15 cellular contexts compared by ENCODE assay signal in the genomic region with DNA sequence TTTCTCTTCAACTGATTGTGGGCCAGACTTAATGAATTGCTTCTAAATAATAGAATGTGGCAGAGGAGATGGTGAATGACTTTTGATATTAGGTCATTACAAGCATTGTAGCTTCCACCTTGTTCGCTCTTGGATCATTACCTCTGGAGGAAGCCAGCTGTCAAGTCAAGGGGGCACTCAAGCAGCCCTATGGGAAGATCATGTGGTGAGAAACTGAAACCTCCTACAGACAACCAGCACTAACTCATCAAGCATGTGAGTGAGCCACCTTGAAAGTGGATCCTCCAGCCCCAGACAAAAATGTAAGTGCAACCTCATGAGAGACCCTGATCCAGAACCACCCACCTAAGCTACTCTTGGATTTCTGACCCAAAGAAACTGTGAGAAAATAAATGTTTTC.
DNase-seq lines count a peak whose midpoint lies in the region; ATAC-seq and TF ChIP-seq lines count a peak whose summit lies in the region.
"Had no signal": no experiment of that assay in that cellular context is flagged by ENCODE, and none has a peak within 500 bp of the region (broad histone marks: within the 10 kb centered on the region; RNA-seq: fewer than 3 reads in every experiment).

No MANE protein-coding gene starts in this region.

- no peaks in the 10 kb centered on the region for H3K9me3 ChIP-seq in right lobe of liver

- intact Hi-C loops in right lobe of liver (cut with DNase I) = no loop called here

- H3K36me3 Mint-ChIP-seq in chondrocyte (ENCODE audit: low read depth) = peaks cover 20% of the 10 kb centered on the region

- H3K4me3 Mint-ChIP-seq in chondrocyte (ENCODE audit: unreplicated experiment) = no peak overlapping the region
- H3K4me3 Mint-ChIP-seq: activated T-cell treated with anti-CD3 and anti-CD28 coated beads, Interleukin-2, amount 50 U/mL, for 4 hours; endodermal cell had no signal

- no peak overlapping the region for H3K27ac Mint-ChIP-seq in chondrocyte (ENCODE audit: unreplicated experiment)
- H3K27ac Mint-ChIP-seq: endodermal cell had no signal

- H3K36me3 ChIP-seq in right lobe of liver = no peaks in the 10 kb centered on the region

- H3K4me3 ChIP-seq in right lobe of liver = no peak overlapping the region

- no peak overlapping the region for H3K27ac ChIP-seq in right lobe of liver
- H3K27ac ChIP-seq: VCaP had no signal

- WGBS in right lobe of liver (ENCODE audit: insufficient coverage, low coverage, low lambda C conversion rate, missing lambda C conversion rate) = 80% methylated on average over 1 of the region's 1 CpG

- no peak for TF ChIP-seq POLR2A in right lobe of liver (IDR thresholded peaks at IDR 0.05)

- peaks cover 4% of the 10 kb centered on the region for H3K4me1 Mint-ChIP-seq in chondrocyte (ENCODE audit: low read depth)

- DNase-seq in kidney tubule cell (ENCODE audit: low spot score) = peak; percentile 7
- no peak for DNase-seq in SIG-M5 (lab: John Stamatoyannopoulos, UW)
- DNase-seq in chondrocyte (ENCODE audit: low spot score) = no peak
- DNase-seq in right lobe of liver = no peak
- no peak for DNase-seq in globus pallidus (ENCODE audit: low spot score)
- DNase-seq: activated T-cell treated with anti-CD3 and anti-CD28 coated beads, Interleukin-2, amount 50 U/mL, for 4 hours; endodermal cell; NCI-H1048; NCI-H748 treated with DMSO at 0.1 percent for 48 hours; retina; SHP77 treated with DMSO at 0.1 percent for 48 hours had no signal

- peaks cover 39% of the 10 kb centered on the region for H3K9me3 Mint-ChIP-seq in chondrocyte (ENCODE audit: low read depth)

- H3K27me3 Mint-ChIP-seq in chondrocyte (ENCODE audit: low read depth) = no peaks in the 10 kb centered on the region

- H3K27me3 ChIP-seq in right lobe of liver = no peaks in the 10 kb centered on the region

- no peaks in the 10 kb centered on the region for H3K4me1 ChIP-seq in right lobe of liver

- ATAC-seq in GM19025 (IDR thresholded peaks at IDR 0.05; ENCODE audit: low read depth, unreplicated experiment) (peak; percentile 74), GM21619 (IDR thresholded peaks at IDR 0.05; ENCODE audit: unreplicated experiment) (peak; percentile 69), HG03108 (IDR thresholded peaks at IDR 0.05; ENCODE audit: unreplicated experiment) (peak; percentile 56), right lobe of liver (no peak)
- ATAC-seq: activated T-cell treated with anti-CD3 and anti-CD28 coated beads, Interleukin-2, amount 50 U/mL, for 4 hours had no signal

- TF ChIP-seq CTCF in chondrocyte (IDR thresholded peaks at IDR 0.05) = no peak
- TF ChIP-seq CTCF in right lobe of liver (IDR thresholded peaks at IDR 0.05) = no peak

Comparison
In these comparisons a context has a peak if more than half of its experiments do, and no peak if none do; other contexts are left out.
1. ATAC-seq: peak in GM19025 (single experiment), GM21619 (single experiment) and HG03108 (single experiment); none in right lobe of liver (0 of 4).